In the genomic region with DNA sequence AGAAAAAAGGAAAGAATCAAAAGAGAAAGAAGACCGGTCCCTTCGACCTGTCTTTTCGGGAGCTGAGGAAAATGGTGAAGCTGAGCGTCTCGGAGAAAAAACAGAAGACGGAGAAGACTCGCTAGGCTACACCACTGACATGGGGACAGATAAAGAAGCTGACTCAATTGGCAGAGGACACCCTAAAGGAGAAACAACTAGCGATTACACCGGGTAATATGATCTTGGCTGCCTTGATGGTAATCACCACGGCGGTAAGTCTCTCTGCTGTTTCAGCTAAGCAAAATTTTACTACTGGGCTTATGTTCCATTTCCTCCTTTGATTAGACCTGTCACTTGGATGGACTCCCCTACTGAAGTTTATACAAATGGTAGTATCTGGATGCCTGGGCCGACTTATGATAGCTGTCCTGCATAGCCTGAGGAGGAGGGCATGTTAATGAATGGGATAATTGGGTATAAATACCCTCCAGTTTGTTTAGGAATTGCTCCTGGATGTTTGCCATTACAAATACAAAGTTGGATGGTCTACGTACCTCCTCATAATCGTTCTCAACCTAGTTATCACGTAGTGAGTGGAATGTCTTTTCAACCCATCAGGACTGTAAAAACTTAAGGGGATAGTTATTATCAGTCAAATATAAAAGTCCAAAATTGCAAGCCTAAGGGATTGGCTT, we compare ENCODE assay signal across 12 cellular contexts. TPM values are rescaled to one million over a fixed set of nuclear protein-coding genes. Genes with fewer than 3 reads are reported as not detected.
A peak's percentile ranks its signal among the peaks of the same experiment; 100 is the strongest.
DNase-seq lines count a peak whose midpoint lies in the region; ATAC-seq and TF ChIP-seq lines count a peak whose summit lies in the region.
"Had no signal": no experiment of that assay in that cellular context is flagged by ENCODE, and none has a peak within 500 bp of the region (broad histone marks: within the 10 kb centered on the region; RNA-seq: fewer than 3 reads in every experiment).

No MANE protein-coding gene starts in this region.

- H3K4me3 ChIP-seq in LNCaP clone FGC (ENCODE audit: low read depth, low read length) = peak overlapping the region; percentile 39
- H3K4me3 ChIP-seq in mucosa of rectum (ENCODE audit: low read length in 2 of 2) = peak overlapping the region; percentile 69 to 73

- ATAC-seq in HG03196 (IDR thresholded peaks at IDR 0.05; ENCODE audit: unreplicated experiment) = no peak
- ATAC-seq: activated CD8-positive, alpha-beta T cell treated with anti-CD3 and anti-CD28 coated beads for 36 hours; activated naive CD8-positive, alpha-beta T cell treated with anti-CD3 and anti-CD28 coated beads, Interleukin-2, amount 50 U/mL, for 24 hours had no signal

- peaks cover 18 to 19% of the 10 kb centered on the region in 2 donors for H3K27me3 ChIP-seq in mucosa of rectum (ENCODE audit: control insufficient read depth in 2 of 2, insufficient read depth in 2 of 2, low read length in 2 of 2)

- H3K27ac ChIP-seq in C4-2B (peak overlapping the region; percentile 66; the same call in 1 of the 2 replicates), mucosa of rectum (ENCODE audit: low read depth in 2 of 2, low read length in 2 of 2) (peak overlapping the region in 1 of 2 donors; percentile 69)

- H3K4me3 Mint-ChIP-seq in chondrocyte (ENCODE audit: unreplicated experiment) = peak overlapping the region; percentile 35
- H3K4me3 Mint-ChIP-seq: activated CD8-positive, alpha-beta T cell treated with anti-CD3 and anti-CD28 coated beads for 36 hours; activated naive CD8-positive, alpha-beta T cell treated with anti-CD3 and anti-CD28 coated beads, Interleukin-2, amount 50 U/mL, for 24 hours had no signal

- peaks cover 63% of the 10 kb centered on the region for H3K27me3 Mint-ChIP-seq in chondrocyte (ENCODE audit: low read depth)

- no peaks in the 10 kb centered on the region for H3K36me3 Mint-ChIP-seq in chondrocyte (ENCODE audit: low read depth)

- no peak for TF ChIP-seq CTCF in C4-2B (conservative IDR thresholded peaks at IDR 0.05)
- TF ChIP-seq CTCF in LNCaP clone FGC (IDR thresholded peaks at IDR 0.05; ENCODE audit: control insufficient read depth, extremely low read depth, insufficient read depth) = no peak
- TF ChIP-seq CTCF in chondrocyte (IDR thresholded peaks at IDR 0.05) = no peak

- H3K27ac Mint-ChIP-seq in chondrocyte (ENCODE audit: unreplicated experiment) = no peak overlapping the region
- H3K27ac Mint-ChIP-seq: activated CD8-positive, alpha-beta T cell treated with anti-CD3 and anti-CD28 coated beads for 36 hours; activated naive CD8-positive, alpha-beta T cell treated with anti-CD3 and anti-CD28 coated beads, Interleukin-2, amount 50 U/mL, for 24 hours; progenitor cell of endocrine pancreas had no signal

- no peaks in the 10 kb centered on the region for H3K9me3 Mint-ChIP-seq in chondrocyte (ENCODE audit: low read depth)
- H3K9me3 Mint-ChIP-seq: activated CD8-positive, alpha-beta T cell treated with anti-CD3 and anti-CD28 coated beads for 36 hours; activated naive CD8-positive, alpha-beta T cell treated with anti-CD3 and anti-CD28 coated beads, Interleukin-2, amount 50 U/mL, for 24 hours had no signal

- no peaks in the 10 kb centered on the region for H3K9me3 ChIP-seq in mucosa of rectum (ENCODE audit: control insufficient read depth in 2 of 2, low read length in 2 of 2)

- DNase-seq in LNCaP clone FGC (ENCODE audit: low read depth) (peak; percentile 65), chondrocyte (ENCODE audit: low spot score) (no peak), NCI-H2196 (lab: John Stamatoyannopoulos, UW; ENCODE audit: unreplicated experiment) (no peak), DMS53 treated with DMSO at 0.1 percent for 48 hours (lab: John Stamatoyannopoulos, UW; ENCODE audit: unreplicated experiment) (no peak), superior temporal gyrus (ENCODE audit: extremely low spot score) (no peak)
- DNase-seq: activated CD8-positive, alpha-beta T cell treated with anti-CD3 and anti-CD28 coated beads for 36 hours; activated naive CD8-positive, alpha-beta T cell treated with anti-CD3 and anti-CD28 coated beads, Interleukin-2, amount 50 U/mL, for 24 hours; C1 segment of cervical spinal cord had no signal

- peaks cover 18% of the 10 kb centered on the region for H3K4me1 Mint-ChIP-seq in chondrocyte (ENCODE audit: low read depth)

- peak overlapping the region; percentile 38 to 68 for H3K9ac ChIP-seq in mucosa of rectum (ENCODE audit: low read depth in 1 of 2, low read length in 2 of 2)

- H3K36me3 ChIP-seq in mucosa of rectum (ENCODE audit: control insufficient read depth in 2 of 2, insufficient read depth in 2 of 2, low read length in 2 of 2) = no peaks in the 10 kb centered on the region

- H3K4me1 ChIP-seq in mucosa of rectum (ENCODE audit: control insufficient read depth in 2 of 2, insufficient read depth in 2 of 2, low read length in 2 of 2) = peaks cover 7 to 12% of the 10 kb centered on the region in 2 donors

RNA-seq across cellular contexts. Expression of a gene that starts 24.1 kb away (rescaled TPM):
- not detected in 3 replicates for total RNA-seq in chondrocyte
- total RNA-seq: progenitor cell of endocrine pancreas had no signal

RNA-seq across cellular contexts. Expression of a gene that starts 24.6 kb away (rescaled TPM):
- total RNA-seq in chondrocyte = 0.17 TPM in 1 of 3 replicates, not detected in the others

RNA-seq across cellular contexts. Expression of a gene that starts 55.4 kb away (rescaled TPM):
- total RNA-seq in chondrocyte = 0.12 to 0.13 TPM (median 0.12 TPM) in 3 replicates
- total RNA-seq: progenitor cell of endocrine pancreas had no signal
